ENCODE assay signal across 8 cellular contexts in genomic region chr7:43985904-43986864, GRCh38. TPM values are rescaled to one million over a fixed set of nuclear protein-coding genes. Genes with fewer than 3 reads are reported as not detected.
DNase-seq lines count a peak whose midpoint lies in the region; ATAC-seq, FAIRE-seq and TF ChIP-seq lines count a peak whose summit lies in the region.
"Not testable (repeated sequence)": the region's sequence is repeated elsewhere in the genome, so short reads cannot be mapped to it uniquely, and the experiment has no call there.

No MANE protein-coding gene starts in this region.

- not testable (repeated sequence) for FAIRE-seq in GM12891 (lab: Jason Lieb, UNC); GM12878 (lab: Jason Lieb, UNC)

- H3K27me3 ChIP-seq in GM12878 (replicated peaks in 1 of 2; ENCODE audit: control insufficient read depth in 2 of 2, insufficient read depth in 2 of 2, low read length in 1 of 2); right cardiac atrium (ENCODE audit: control insufficient read depth, insufficient read depth); prostate gland (replicated peaks; ENCODE audit: insufficient read depth); tibial artery: not testable (repeated sequence)

- H3K79me2 ChIP-seq in GM12878 (ENCODE audit: control insufficient read depth, insufficient read depth, low read length): not testable (repeated sequence)

- 37% methylated on average over 22 of the region's 33 CpGs for WGBS in GM12878 (ENCODE audit: insufficient coverage, insufficient replicate concordance, low lambda C conversion rate, missing lambda C conversion rate)
- 24% methylated on average over 31 of the region's 33 CpGs for WGBS in right cardiac atrium
- WGBS in prostate gland: 21% methylated on average over 27 of the region's 33 CpGs

- TF ChIP-seq RAD21 in GM12878 (IDR thresholded peaks at IDR 0.05; ENCODE audit: insufficient read depth, low read depth, low read length): peak; percentile 69

- in situ Hi-C loops in GM12878 (cut with MboI): not testable (repeated sequence)

- TF ChIP-seq EP300 in GM12878 (IDR thresholded peaks at IDR 0.05; ENCODE audit: borderline replicate concordance in 1 of 2, control insufficient read depth in 1 of 2, low read depth in 2 of 2, low read length in 2 of 2): not testable (repeated sequence)

- H3K4me3 ChIP-seq in GM12878 (peak overlapping the region; percentile 47; the same call in 1 of the 2 replicates), tibial artery (peak overlapping the region; percentile 22 to 34)
- not testable (repeated sequence) for H3K4me3 ChIP-seq in right cardiac atrium (ENCODE audit: low read length); prostate gland

- SMC1A ChIA-PET in GM12878 (lab: Charles Lee; ENCODE audit: uncharacterized antibody, unreplicated experiment): not testable (repeated sequence)

- POLR2A ChIA-PET in GM12878 (lab: Charles Lee): not testable (repeated sequence)

- not testable (repeated sequence) for H3K4me2 ChIP-seq in GM12878 (ENCODE audit: control insufficient read depth, insufficient read depth)

- intact Hi-C loops in GM12878 (cut with micrococcal nuclease; ENCODE audit: unreplicated experiment); right cardiac atrium (cut with DNase I); prostate gland (cut with DNase I); tibial artery (cut with DNase I; ENCODE audit: low total_unique reads): not testable (repeated sequence)

- H2AFZ ChIP-seq in GM12878 (ENCODE audit: control insufficient read depth, low read depth, low read length): peak overlapping the region; percentile 37; the same call in 1 of the 2 replicates

- not testable (repeated sequence) for H3K27ac ChIP-seq in GM12878 (ENCODE audit: control insufficient read depth, insufficient read depth); right cardiac atrium (ENCODE audit: low read length); prostate gland
- peak overlapping the region in 1 of 2 donors; percentile 8 for H3K27ac ChIP-seq in tibial artery

- H3K36me3 ChIP-seq in GM12878 (ENCODE audit: control insufficient read depth in 2 of 2, insufficient read depth in 2 of 2, low read length in 1 of 2); prostate gland; tibial artery: not testable (repeated sequence)

- RAD21 ChIA-PET in GM12878 (lab: Charles Lee; ENCODE audit: unreplicated experiment): interaction anchor here (0.6 kb wide), 1 partner anchor 33 kb away, joined by 3 read pairs; no protein-coding TSS in a partner anchor

- H4K20me1 ChIP-seq in GM12878 (ENCODE audit: control insufficient read depth, insufficient read depth): not testable (repeated sequence)

- not testable (repeated sequence) for H3K9ac ChIP-seq in GM12878 (ENCODE audit: control insufficient read depth, insufficient read depth, low read length)

- ATAC-seq in HG02623 (IDR thresholded peaks at IDR 0.05; ENCODE audit: unreplicated experiment) (peak; percentile 61), GM12878 (peak; percentile 98), right cardiac atrium (peak; percentile 86 to 90)

- not testable (repeated sequence) for H3K9me3 ChIP-seq in GM12878 (replicated peaks; ENCODE audit: control insufficient read depth, insufficient read depth, low read length); right cardiac atrium (ENCODE audit: control insufficient read depth, low read length); prostate gland; tibial artery

- BruUV-seq in GM12878 (replicated peaks; lab: Mats Ljungman, UMichigan): not testable (repeated sequence)

- peak; percentile 59 for DNase-seq in GM12891 (ENCODE audit: insufficient read length, low spot score)
- DNase-seq in NCI-H1105 treated with DMSO at 0.1 percent for 48 hours (lab: John Stamatoyannopoulos, UW): peak; percentile 8
- DNase-seq in activated CD4-positive, CD25-positive, alpha-beta regulatory T cell (lab: John Stamatoyannopoulos, UW): peak; percentile 60 to 88 (median 72)
- peak; percentile 45 for DNase-seq in GM12878 (ENCODE audit: low read depth, low spot score)
- DNase-seq in right cardiac atrium: peak; percentile 70 to 95 (median 88)
- DNase-seq in prostate gland (ENCODE audit: low spot score): peak; percentile 42
- peak; percentile 45 to 74 for DNase-seq in tibial artery

- TF ChIP-seq POLR2A in GM12891 (IDR thresholded peaks at IDR 0.05; ENCODE audit: low read depth, low read length); GM12878 (IDR thresholded peaks at IDR 0.05; ENCODE audit: low read depth, low read length); prostate gland (IDR thresholded peaks at IDR 0.05): not testable (repeated sequence)

- not testable (repeated sequence) for H3K4me1 ChIP-seq in GM12878 (ENCODE audit: control insufficient read depth, insufficient read depth, low read length); right cardiac atrium (ENCODE audit: control insufficient read depth, insufficient read depth, low read length); prostate gland (replicated peaks); tibial artery

- CTCF ChIA-PET in GM12878 (lab: Yijun Ruan, JAX): not testable (repeated sequence)

- TF ChIP-seq CTCF in GM12878 (IDR thresholded peaks at IDR 0.05 in 2 of 3, conservative IDR thresholded peaks at IDR 0.05 in 1 of 3; ENCODE audit: control insufficient read depth in 2 of 3, extremely low read depth in 1 of 3, insufficient read depth in 1 of 3, low read depth in 3 of 3, low read length in 3 of 3): peak; percentile 51 to 73 (median 51)
- TF ChIP-seq CTCF in prostate gland (IDR thresholded peaks at IDR 0.05): peak in 3 of 4 experiments; percentile 14 to 67 (median 38)
- TF ChIP-seq CTCF in tibial artery (IDR thresholded peaks at IDR 0.05): peak in 1 of 2 experiments; percentile 66

RNA-seq across cellular contexts. Expression of gene SPDYE1, which starts 11.5 kb away (rescaled TPM):
- 0.08 TPM for polyA plus RNA-seq in GM12891 (2012; ENCODE audit: low read depth, missing spikeins)
- 0.32 TPM in 1 of 2 replicates, not detected in the other for total RNA-seq in GM12878 (2013; cell fraction: nucleolus; rRNA removed)
- total RNA-seq in GM12878 (2014; rRNA removed) (0.11 TPM in 1 of 2 replicates, not detected in the other), GM12878 (2014; rRNA removed; fragmentation: Illumina TruSeq; extraction: Trizol) (0.04 TPM in 1 of 2 replicates, not detected in the other), GM12878 (2021) (not detected in 2 replicates), right cardiac atrium (under 1 TPM in 1 of 4 donors, not detected in 3; 0.14 TPM), prostate gland (under 1 TPM in 1 of 2 donors, not detected in 1; 0.17 TPM)
- 0.09 TPM for polyA plus RNA-seq in GM12878 (2011; ENCODE audit: low read depth)
- polyA plus RNA-seq in GM12878 (2011; rRNA removed) (0.05 TPM in 1 of 2 replicates, not detected in the other), GM12878 (2014; fragmentation: Illumina TruSeq; extraction: Trizol) (not detected in 2 replicates), GM12878 (2014; fragmentation: Nextera tagmentation; extraction: Ambion mirVana) (under 1 TPM; 0.05 to 0.07 TPM), GM12878 (2014; rRNA removed) (not detected in 2 replicates), GM12878 (2016; fragmentation: Nextera tagmentation; extraction: Ambion mirVana) (1 to 10 TPM; 1.1 to 1.3 TPM), right cardiac atrium (0.02 TPM)
- not detected in 2 replicates for polyA plus RNA-seq in GM12878 (2011; cell fraction: cytosol; rRNA removed)
- not detected in 2 replicates for polyA plus RNA-seq in GM12878 (2011; cell fraction: nucleus; rRNA removed)
- 0.18 and 0.37 TPM in 2 replicates for polyA plus RNA-seq in GM12878 (2012)
- not detected in 2 replicates for polyA minus RNA-seq in GM12878 (2011; rRNA and poly(A)+ RNA removed)
- not detected in 2 replicates for polyA minus RNA-seq in GM12878 (2011; cell fraction: cytosol; rRNA and poly(A)+ RNA removed)
- not detected in 2 replicates for polyA minus RNA-seq in GM12878 (2011; cell fraction: nucleus; rRNA and poly(A)+ RNA removed)

RNA-seq across cellular contexts. Expression of gene DBNL, which starts 58.3 kb away (rescaled TPM):
- 92.7 TPM for polyA plus RNA-seq in GM12891 (2012; ENCODE audit: low read depth, missing spikeins)
- 252 and 284 TPM in 2 replicates for total RNA-seq in GM12878 (2013; cell fraction: nucleolus; rRNA removed)
- total RNA-seq in GM12878 (2014; rRNA removed) (113 and 117 TPM in 2 replicates), GM12878 (2014; rRNA removed; fragmentation: Illumina TruSeq; extraction: Trizol) (62.0 and 65.6 TPM in 2 replicates), GM12878 (2021) (108 and 110 TPM in 2 replicates), right cardiac atrium (10 to 100 TPM; 34.3 to 44.6 (median 38.1) TPM), prostate gland (100 to 1,000 TPM; 118 to 120 TPM)
- polyA plus RNA-seq in GM12878 (2011; ENCODE audit: low read depth): 79.6 TPM
- polyA plus RNA-seq in GM12878 (2011; rRNA removed) (32.2 and 58.3 TPM in 2 replicates), GM12878 (2014; fragmentation: Illumina TruSeq; extraction: Trizol) (30.2 and 78.1 TPM in 2 replicates), GM12878 (2014; fragmentation: Nextera tagmentation; extraction: Ambion mirVana) (10 to 100 TPM in 1 of 2 experiments, 1 to 10 TPM in 1; 4.1 to 18.5 TPM), GM12878 (2014; rRNA removed) (90.4 and 108 TPM in 2 replicates), GM12878 (2016; fragmentation: Nextera tagmentation; extraction: Ambion mirVana) (100 to 1,000 TPM; 161 to 179 TPM), right cardiac atrium (37.5 TPM)
- polyA plus RNA-seq in GM12878 (2011; cell fraction: cytosol; rRNA removed): 82.9 and 87.8 TPM in 2 replicates
- 136 and 153 TPM in 2 replicates for polyA plus RNA-seq in GM12878 (2011; cell fraction: nucleus; rRNA removed)
- polyA plus RNA-seq in GM12878 (2012): 72.6 and 74.6 TPM in 2 replicates
- polyA minus RNA-seq in GM12878 (2011; rRNA and poly(A)+ RNA removed): 61.2 and 89.4 TPM in 2 replicates
- polyA minus RNA-seq in GM12878 (2011; cell fraction: cytosol; rRNA and poly(A)+ RNA removed): 23.8 and 26.2 TPM in 2 replicates
- polyA minus RNA-seq in GM12878 (2011; cell fraction: nucleus; rRNA and poly(A)+ RNA removed): 35.8 and 70.2 TPM in 2 replicates

RNA-seq across cellular contexts. Expression of gene UBE2D4, which starts 59.9 kb away (rescaled TPM):
- 6.5 TPM for polyA plus RNA-seq in GM12891 (2012; ENCODE audit: low read depth, missing spikeins)
- total RNA-seq in GM12878 (2013; cell fraction: nucleolus; rRNA removed): 4.8 and 5.9 TPM in 2 replicates
- total RNA-seq in GM12878 (2014; rRNA removed) (9.9 and 12.3 TPM in 2 replicates), GM12878 (2014; rRNA removed; fragmentation: Illumina TruSeq; extraction: Trizol) (6.6 and 6.7 TPM in 2 replicates), GM12878 (2021) (8.9 and 10.9 TPM in 2 replicates), right cardiac atrium (10 to 100 TPM; 40.6 to 53.4 (median 44.4) TPM), prostate gland (10 to 100 TPM; 17.3 to 22.0 TPM)
- polyA plus RNA-seq in GM12878 (2011; ENCODE audit: low read depth): 3.1 TPM
- polyA plus RNA-seq in GM12878 (2011; rRNA removed) (11.3 and 16.6 TPM in 2 replicates), GM12878 (2014; fragmentation: Illumina TruSeq; extraction: Trizol) (8.1 and 10.8 TPM in 2 replicates), GM12878 (2014; fragmentation: Nextera tagmentation; extraction: Ambion mirVana) (1 to 10 TPM; 3.5 to 5.3 TPM), GM12878 (2014; rRNA removed) (9.3 and 11.6 TPM in 2 replicates), GM12878 (2016; fragmentation: Nextera tagmentation; extraction: Ambion mirVana) (10 to 100 TPM; 15.4 to 16.2 TPM), right cardiac atrium (48.7 TPM)
- 16.1 and 18.2 TPM in 2 replicates for polyA plus RNA-seq in GM12878 (2011; cell fraction: cytosol; rRNA removed)
- 4.6 and 6.2 TPM in 2 replicates for polyA plus RNA-seq in GM12878 (2011; cell fraction: nucleus; rRNA removed)
- polyA plus RNA-seq in GM12878 (2012): 5.8 TPM in 2 replicates
- 17.1 and 19.4 TPM in 2 replicates for polyA minus RNA-seq in GM12878 (2011; rRNA and poly(A)+ RNA removed)
- polyA minus RNA-seq in GM12878 (2011; cell fraction: cytosol; rRNA and poly(A)+ RNA removed): 6.0 and 9.4 TPM in 2 replicates
- 0.73 and 4.1 TPM in 2 replicates for polyA minus RNA-seq in GM12878 (2011; cell fraction: nucleus; rRNA and poly(A)+ RNA removed)

Comparison
In these comparisons a context has a peak if more than half of its experiments do, and no peak if none do; other contexts are left out.
1. DNase-seq: peak in every context shown above with its lines; median percentile 88 in right cardiac atrium; 72 in activated CD4-positive, CD25-positive, alpha-beta regulatory T cell; 60 in tibial artery; 59 in GM12891; 45 in GM12878; 42 in prostate gland; 8 in NCI-H1105 treated with DMSO at 0.1 percent for 48 hours.